Comparison of ENCODE assay signal across 8 cellular contexts in the genomic region with DNA sequence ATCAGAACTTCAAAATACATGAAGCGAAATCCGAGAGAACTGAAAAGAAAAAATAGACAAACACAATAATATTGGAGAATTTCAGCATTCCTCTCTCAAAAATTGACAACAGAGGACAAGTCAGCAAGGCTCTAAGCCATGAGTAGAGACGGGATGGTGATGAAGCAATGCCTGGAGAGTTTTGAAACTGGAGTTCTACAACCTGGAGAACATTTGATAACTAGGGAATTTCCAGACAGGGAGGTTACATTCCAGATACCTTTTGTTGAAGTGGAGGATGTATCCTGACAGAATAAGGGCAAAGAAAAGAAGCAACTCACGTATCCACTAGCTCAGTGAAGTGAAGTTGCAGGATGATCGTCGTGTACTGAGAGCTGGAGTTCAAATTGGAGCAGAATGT.
"Had no signal": no experiment of that assay in that cellular context is flagged by ENCODE, and none has a peak within 500 bp of the region (broad histone marks: within the 10 kb centered on the region; RNA-seq: fewer than 3 reads in every experiment).

No MANE protein-coding gene starts in this region.

- H3K27ac Mint-ChIP-seq: GM23338, H9, HFFc6 had no signal

- H3K27ac ChIP-seq: GM23248 had no signal

- DNase-seq: GM23248, GOT3, H7, H9, HFFc6 had no signal

- H3K4me1 ChIP-seq: HAP-1 had no signal

- H2AFZ ChIP-seq: GM23248, GM23338 had no signal

- H3K9me3 ChIP-seq: HAP-1 had no signal

- H3K9ac ChIP-seq: GM23248 had no signal

- H3K4me3 Mint-ChIP-seq: GM23338, H9, HFFc6 had no signal

- H3K4me2 ChIP-seq: GM23338 had no signal

- H3K4me3 ChIP-seq: GM23248, GM23338, HAP-1 had no signal

- H3K36me3 ChIP-seq: HAP-1 had no signal

- ATAC-seq: GM23338, HCT116 had no signal
